ENCODE assay signal across 1 cellular context in genomic region chr4:139242511-139243051, GRCh38.
TF ChIP-seq lines count a peak whose summit lies in the region.

No MANE protein-coding gene starts in this region.

TF ChIP-seq in K562, 482 proteins besides CTCF, POLR2A, EP300 and RAD21:
- TF ChIP-seq RBBP5 (IDR thresholded peaks at IDR 0.05; ENCODE audit: borderline replicate concordance, insufficient read depth, low read length, poor library complexity, severe bottlenecking) (no peak), ZC3H11A (IDR thresholded peaks at IDR 0.05; ENCODE audit: low read depth, low read length) (no peak), TRIM25 (IDR thresholded peaks at IDR 0.05; ENCODE audit: borderline replicate concordance) (no peak), TCF7L2 (IDR thresholded peaks at IDR 0.05; ENCODE audit: low read depth, low read length) (no peak), LARP7 (IDR thresholded peaks at IDR 0.05) (no peak), SAFB2 (IDR thresholded peaks at IDR 0.05; ENCODE audit: borderline replicate concordance, low read depth, low read length, severe bottlenecking) (no peak), POLR3A (IDR thresholded peaks at IDR 0.05; ENCODE audit: borderline replicate concordance, extremely low read depth, insufficient read depth, insufficient read length) (no peak), MYBL2 (IDR thresholded peaks at IDR 0.05; ENCODE audit: low read depth) (no peak), MYBL2 (CRISPR knock-in tag; IDR thresholded peaks at IDR 0.05; ENCODE audit: borderline replicate concordance) (no peak), PYGO2 (tag; IDR thresholded peaks at IDR 0.05) (no peak), PTBP1 (IDR thresholded peaks at IDR 0.05; ENCODE audit: low read depth, low read length) (no peak), SAFB (IDR thresholded peaks at IDR 0.05; ENCODE audit: borderline replicate concordance, low read depth, low read length) (no peak), ZBTB7A (IDR thresholded peaks at IDR 0.05; ENCODE audit: borderline replicate concordance, control insufficient read depth, low read depth, low read length) (no peak)
- TF ChIP-seq, protein P1, sequence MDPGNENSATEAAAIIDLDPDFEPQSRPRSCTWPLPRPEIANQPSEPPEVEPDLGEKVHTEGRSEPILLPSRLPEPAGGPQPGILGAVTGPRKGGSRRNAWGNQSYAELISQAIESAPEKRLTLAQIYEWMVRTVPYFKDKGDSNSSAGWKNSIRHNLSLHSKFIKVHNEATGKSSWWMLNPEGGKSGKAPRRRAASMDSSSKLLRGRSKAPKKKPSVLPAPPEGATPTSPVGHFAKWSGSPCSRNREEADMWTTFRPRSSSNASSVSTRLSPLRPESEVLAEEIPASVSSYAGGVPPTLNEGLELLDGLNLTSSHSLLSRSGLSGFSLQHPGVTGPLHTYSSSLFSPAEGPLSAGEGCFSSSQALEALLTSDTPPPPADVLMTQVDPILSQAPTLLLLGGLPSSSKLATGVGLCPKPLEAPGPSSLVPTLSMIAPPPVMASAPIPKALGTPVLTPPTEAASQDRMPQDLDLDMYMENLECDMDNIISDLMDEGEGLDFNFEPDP (CRISPR knock-in tag; IDR thresholded peaks at IDR 0.05), result no peak
- TF ChIP-seq, protein P2, sequence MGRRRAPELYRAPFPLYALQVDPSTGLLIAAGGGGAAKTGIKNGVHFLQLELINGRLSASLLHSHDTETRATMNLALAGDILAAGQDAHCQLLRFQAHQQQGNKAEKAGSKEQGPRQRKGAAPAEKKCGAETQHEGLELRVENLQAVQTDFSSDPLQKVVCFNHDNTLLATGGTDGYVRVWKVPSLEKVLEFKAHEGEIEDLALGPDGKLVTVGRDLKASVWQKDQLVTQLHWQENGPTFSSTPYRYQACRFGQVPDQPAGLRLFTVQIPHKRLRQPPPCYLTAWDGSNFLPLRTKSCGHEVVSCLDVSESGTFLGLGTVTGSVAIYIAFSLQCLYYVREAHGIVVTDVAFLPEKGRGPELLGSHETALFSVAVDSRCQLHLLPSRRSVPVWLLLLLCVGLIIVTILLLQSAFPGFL (CRISPR knock-in tag; IDR thresholded peaks at IDR 0.05), result no peak
TF ChIP-seq in K562: peak in this region for 0.
